In genomic region chr12:10842862-10843261, GRCh38 we compare ENCODE assay signal across 10 cellular contexts. TPM values are rescaled to one million over a fixed set of nuclear protein-coding genes. Genes with fewer than 3 reads are reported as not detected.
"Had no signal": no experiment of that assay in that cellular context is flagged by ENCODE, and none has a peak within 500 bp of the region (broad histone marks: within the 10 kb centered on the region; RNA-seq: fewer than 3 reads in every experiment).

No MANE protein-coding gene starts in this region.

- H3K27ac ChIP-seq: GM23248, HL-60 had no signal

- H2AFZ ChIP-seq: GM23248 had no signal

- H3K4me3 Mint-ChIP-seq: H9 had no signal

- H3K9ac ChIP-seq: GM23248 had no signal

- DNase-seq: GM23248, GOT3, H9, HCEC 1CT, IMR-90, KG1 had no signal

- FAIRE-seq: H54, K562 had no signal

- H3K9me3 Mint-ChIP-seq: H9 had no signal

- H3K27ac Mint-ChIP-seq: H9 had no signal

- H3K4me3 ChIP-seq: GM23248, K562 had no signal

RNA-seq across cellular contexts. Expression of gene TAS2R10, which starts 16.7 kb away (rescaled TPM):
- total RNA-seq: GM23248, HT1080 had no signal
- polyA plus RNA-seq: GM23248, K562 had no signal

RNA-seq across cellular contexts. Expression of gene TAS2R9, which starts 32.9 kb away (rescaled TPM):
- total RNA-seq: GM23248, H9, HT1080, IMR-90, K562 had no signal
- polyA plus RNA-seq: GM23248, IMR-90, K562 had no signal

RNA-seq across cellular contexts. Expression of gene TAS2R8, which starts 35.8 kb away (rescaled TPM):
- total RNA-seq: GM23248, H9, HT1080, IMR-90, K562 had no signal
- polyA plus RNA-seq: GM23248, IMR-90, K562 had no signal

RNA-seq across cellular contexts. Expression of gene TAS2R7, which starts 40.4 kb away (rescaled TPM):
- total RNA-seq: GM23248, H9, HT1080, IMR-90, K562 had no signal
- polyA plus RNA-seq: GM23248, IMR-90, K562 had no signal
